ENCODE assay signal across 1 cellular context in genomic region chrX:68438575-68438974, GRCh38.
TF ChIP-seq lines count a peak whose summit lies in the region.

No MANE protein-coding gene starts in this region.

TF ChIP-seq in GM23338, 12 proteins besides CTCF, POLR2A, EP300 and RAD21 (continued from another document):
- TF ChIP-seq POLR2AphosphoS5 (IDR thresholded peaks at IDR 0.05; ENCODE audit: low read depth) = no peak
- no peak for TF ChIP-seq REST (IDR thresholded peaks at IDR 0.05; ENCODE audit: unreplicated experiment)
- no peak for TF ChIP-seq ZNF462 (CRISPR knock-in tag; IDR thresholded peaks at IDR 0.05)
